ENCODE assay signal across 8 cellular contexts in the genomic region with DNA sequence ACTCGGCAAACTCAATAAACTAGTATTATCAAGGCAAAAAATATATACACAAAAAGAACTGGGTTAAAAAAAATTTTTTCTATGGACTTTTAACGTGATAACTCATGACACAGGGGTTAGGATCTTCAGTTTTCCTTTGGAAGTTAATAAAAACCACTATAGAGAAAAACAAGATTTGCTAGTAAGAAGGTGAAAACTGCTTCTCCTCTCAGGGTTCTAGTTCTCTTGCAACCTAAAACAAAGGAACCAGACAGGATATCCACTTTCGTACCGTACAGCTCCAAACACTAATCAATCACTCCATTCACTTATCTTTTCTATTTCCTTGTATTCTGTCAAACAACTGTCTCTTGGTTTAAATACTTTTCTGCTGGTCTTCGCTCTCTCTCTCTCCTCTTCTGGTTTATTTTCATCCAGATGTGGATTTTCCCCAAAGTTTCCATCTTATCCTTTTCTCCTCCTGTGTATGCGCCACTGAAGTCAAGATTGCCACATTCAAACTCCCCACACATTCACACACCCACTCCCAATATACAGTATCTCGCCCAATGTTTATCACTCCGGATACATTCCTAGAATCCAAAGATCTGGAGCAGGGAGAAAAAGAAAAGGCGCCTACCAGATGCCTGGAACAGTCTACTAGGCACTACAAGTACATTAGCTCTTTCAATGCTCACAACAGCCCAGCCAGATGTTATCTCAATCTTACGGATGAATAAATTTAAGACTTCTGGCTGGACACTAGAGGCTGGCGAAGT. TPM values are rescaled to one million over a fixed set of nuclear protein-coding genes. Genes with fewer than 3 reads are reported as not detected.
A peak's percentile ranks its signal among the peaks of the same experiment; 100 is the strongest.
DNase-seq lines count a peak whose midpoint lies in the region; ATAC-seq, FAIRE-seq and TF ChIP-seq lines count a peak whose summit lies in the region.

No MANE protein-coding gene starts in this region.

- no peaks in the 10 kb centered on the region for H3K9me3 Mint-ChIP-seq in astrocyte (ENCODE audit: unreplicated experiment)

- intact Hi-C loops in left colon (cut with DNase I, micrococcal nuclease) (no loop called here), tibial artery (cut with DNase I; ENCODE audit: low total_unique reads) (no loop called here)

- H3K9me3 ChIP-seq in astrocyte (ENCODE audit: insufficient read depth, low read depth, low read length) (no peaks in the 10 kb centered on the region), tibial artery (no peaks in the 10 kb centered on the region)

- peak overlapping the region; percentile 97 for H3K9ac ChIP-seq in astrocyte (ENCODE audit: low read length)

- H3K27ac ChIP-seq in astrocyte (ENCODE audit: low read depth, low read length) (peak overlapping the region; percentile 96), tibial artery (peak overlapping the region; percentile 92 to 98)

- no peak for FAIRE-seq in astrocyte (lab: Jason Lieb, UNC)

- no peaks in the 10 kb centered on the region for H3K27me3 Mint-ChIP-seq in astrocyte (ENCODE audit: low read depth, unreplicated experiment)

- H3K36me3 Mint-ChIP-seq in astrocyte (ENCODE audit: low read depth, unreplicated experiment): no peaks in the 10 kb centered on the region

- H3K4me3 ChIP-seq in GM12864 (ENCODE audit: low read depth, low read length) (peak overlapping the region; percentile 84), astrocyte (ENCODE audit: insufficient read depth, low read depth, low read length) (peak overlapping the region; percentile 75), tibial artery (peak overlapping the region; percentile 79 to 93)

- DNase-seq in GM12864 (ENCODE audit: low read depth) (no peak), astrocyte (ENCODE audit: low read depth) (peak; percentile 23), left colon (no peak), tibial artery (no peak), NCI-H1048 (lab: John Stamatoyannopoulos, UW) (no peak), AG20443 (ENCODE audit: low spot score) (no peak)

- H3K4me1 Mint-ChIP-seq in astrocyte (ENCODE audit: low read depth, unreplicated experiment): peaks cover 16% of the 10 kb centered on the region

- H3K4me1 ChIP-seq in astrocyte (ENCODE audit: insufficient read depth, low read length) (peaks cover 3% of the 10 kb centered on the region), tibial artery (peaks cover 0 to 42% (median 16%) of the 10 kb centered on the region in 4 donors)

- peak overlapping the region; percentile 96 for H3K4me3 Mint-ChIP-seq in astrocyte (ENCODE audit: unreplicated experiment)

- TF ChIP-seq CTCF in GM12864 (IDR thresholded peaks at IDR 0.05; ENCODE audit: low read depth, low read length, missing control alignments) (no peak), astrocyte (IDR thresholded peaks at IDR 0.05; ENCODE audit: insufficient read depth, low read depth, low read length) (no peak), tibial artery (IDR thresholded peaks at IDR 0.05) (no peak)

- H3K79me2 ChIP-seq in astrocyte (ENCODE audit: insufficient read depth, low read length): peaks cover 51% of the 10 kb centered on the region

- peak; percentile 7 for ATAC-seq in HG03159 (IDR thresholded peaks at IDR 0.05; ENCODE audit: unreplicated experiment)
- ATAC-seq in left colon: peak; percentile 20
- no peak for ATAC-seq in HG02840 (IDR thresholded peaks at IDR 0.05; ENCODE audit: low FRiP score, unreplicated experiment)

- H4K20me1 ChIP-seq in astrocyte (ENCODE audit: insufficient read depth, low read length): peaks cover 35% of the 10 kb centered on the region

- peak overlapping the region; percentile 99 for H3K27ac Mint-ChIP-seq in astrocyte (ENCODE audit: unreplicated experiment)

- H2AFZ ChIP-seq in astrocyte (ENCODE audit: low read depth, low read length): peak overlapping the region; percentile 90

- peak overlapping the region; percentile 93 for H3K4me2 ChIP-seq in astrocyte (ENCODE audit: low read length)

- H3K36me3 ChIP-seq in astrocyte (ENCODE audit: insufficient read depth, low read length): peaks cover 11% of the 10 kb centered on the region
- H3K36me3 ChIP-seq in tibial artery: peaks cover 5 to 6% (median 6%) of the 10 kb centered on the region in 3 donors

- H3K27me3 ChIP-seq in astrocyte (ENCODE audit: insufficient read depth, low read length): no peaks in the 10 kb centered on the region
- H3K27me3 ChIP-seq in tibial artery: no peaks in the 10 kb centered on the region

RNA-seq across cellular contexts. Expression of a gene that starts 0.8 kb away (rescaled TPM):
- total RNA-seq in astrocyte (31.9 and 36.9 TPM in 2 replicates), left colon (10 to 100 TPM; 25.5 to 31.0 TPM)

RNA-seq across cellular contexts. Expression of a gene that starts 21.4 kb away (rescaled TPM):
- 0.20 TPM in 1 of 2 replicates, not detected in the other for total RNA-seq in astrocyte
- not detected for total RNA-seq in left colon

RNA-seq across cellular contexts. Expression of a gene that starts 30.4 kb away (rescaled TPM):
- total RNA-seq in astrocyte (2.2 and 2.5 TPM in 2 replicates), left colon (1 to 10 TPM; 6.6 to 7.3 TPM)

RNA-seq across cellular contexts. Expression of a gene that starts 55.2 kb away (rescaled TPM):
- total RNA-seq in astrocyte (38.9 and 48.5 TPM in 2 replicates), left colon (10 to 100 TPM; 59.0 to 75.5 TPM)
